ENCODE assay signal across 9 cellular contexts in genomic region chr17:73643846-73644144, GRCh38. TPM values are rescaled to one million over a fixed set of nuclear protein-coding genes. Genes with fewer than 3 reads are reported as not detected.
DNase-seq lines count a peak whose midpoint lies in the region; ATAC-seq, FAIRE-seq and TF ChIP-seq lines count a peak whose summit lies in the region.
"Had no signal": no experiment of that assay in that cellular context is flagged by ENCODE, and none has a peak within 500 bp of the region (broad histone marks: within the 10 kb centered on the region; RNA-seq: fewer than 3 reads in every experiment).

No MANE protein-coding gene starts in this region.

- H3K27me3 ChIP-seq in cardiac muscle cell (no peaks in the 10 kb centered on the region), colonic mucosa (peaks cover 31% of the 10 kb centered on the region), upper lobe of right lung (peaks cover 70% of the 10 kb centered on the region)

- intact Hi-C loops in cardiac septum (cut with DNase I): loop anchor here (2.0 kb wide), 1 partner anchor 215 kb away; no protein-coding TSS in a partner anchor
- intact Hi-C loops in colonic mucosa (cut with DNase I): no loop called here
- intact Hi-C loops in upper lobe of right lung (cut with DNase I): loop anchor here (10.0 kb wide), 1 partner anchor 311 kb away; no protein-coding TSS in a partner anchor

- peak overlapping the region; percentile 80 for H3K4me3 ChIP-seq in cardiac muscle cell
- peak overlapping the region; percentile 45 for H3K4me3 ChIP-seq in colonic mucosa
- peak overlapping the region; percentile 48 for H3K4me3 ChIP-seq in upper lobe of right lung

- TF ChIP-seq CTCF in cardiac muscle cell (IDR thresholded peaks at IDR 0.05; ENCODE audit: low read depth, low read length) (no peak), colonic mucosa (IDR thresholded peaks at IDR 0.05) (no peak), upper lobe of right lung (IDR thresholded peaks at IDR 0.05) (no peak), D721Med (IDR thresholded peaks at IDR 0.05; ENCODE audit: insufficient read depth, missing control alignments) (no peak)

- DNase-seq in cardiac muscle cell (ENCODE audit: low read depth in 1 of 2, low spot score in 1 of 2) (peak in 1 of 2 donors; percentile 42), cardiac septum (ENCODE audit: low spot score) (no peak), colonic mucosa (no peak), naive B cell (no peak), upper lobe of right lung (no peak), D721Med (ENCODE audit: insufficient read length, low spot score) (no peak), nucleus accumbens (lab: John Stamatoyannopoulos, UW) (no peak), HEK293T (ENCODE audit: extremely low spot score) (no peak)
- DNase-seq: DMS 273 treated with DMSO at 0.1 percent for 48 hours had no signal

- H3K9me3 Mint-ChIP-seq in naive B cell: no peaks in the 10 kb centered on the region

- H3K4me1 Mint-ChIP-seq in naive B cell: peaks cover 25 to 46% (median 38%) of the 10 kb centered on the region in 3 donors

- POLR2A ChIA-PET in HEK293T (lab: Yijun Ruan, JAX): interaction anchor here (1.0 to 1.4 kb wide), 3 partner anchors 20 to 307 kb away, joined by 3 to 4 read pairs (median 3); no protein-coding TSS in a partner anchor

- peaks cover 0 to 10% (median 0%) of the 10 kb centered on the region in 3 donors for H3K27me3 Mint-ChIP-seq in naive B cell

- FAIRE-seq in D721Med (lab: Jason Lieb, UNC): no peak

- H3K4me3 Mint-ChIP-seq in naive B cell: peak overlapping the region; percentile 88 to 98 (median 97)

- no peak overlapping the region for H3K9ac ChIP-seq in colonic mucosa (ENCODE audit: low read depth in 2 of 2, low read length in 2 of 2)

- CTCF ChIA-PET in HEK293T (lab: Yijun Ruan, JAX): interaction anchor here (0.6 kb wide), 1 partner anchor 559 kb away, joined by 4 read pairs; no protein-coding TSS in a partner anchor

- H3K27ac ChIP-seq in cardiac muscle cell: peak overlapping the region; percentile 82
- H3K27ac ChIP-seq in colonic mucosa: no peak overlapping the region
- H3K27ac ChIP-seq in upper lobe of right lung: no peak overlapping the region

- peaks cover 22% of the 10 kb centered on the region for H3K4me1 ChIP-seq in cardiac muscle cell (ENCODE audit: low read depth)
- peaks cover 14% of the 10 kb centered on the region for H3K4me1 ChIP-seq in colonic mucosa
- H3K4me1 ChIP-seq in upper lobe of right lung: peaks cover 18% of the 10 kb centered on the region

- H3K36me3 ChIP-seq in cardiac muscle cell: no peaks in the 10 kb centered on the region
- no peaks in the 10 kb centered on the region for H3K36me3 ChIP-seq in colonic mucosa
- no peaks in the 10 kb centered on the region for H3K36me3 ChIP-seq in upper lobe of right lung

- no peaks in the 10 kb centered on the region for H3K36me3 Mint-ChIP-seq in naive B cell

- H3K9me3 ChIP-seq in cardiac muscle cell (ENCODE audit: low read depth): no peaks in the 10 kb centered on the region
- no peaks in the 10 kb centered on the region for H3K9me3 ChIP-seq in colonic mucosa
- H3K9me3 ChIP-seq in upper lobe of right lung: no peaks in the 10 kb centered on the region

- H3K27ac Mint-ChIP-seq in naive B cell: peak overlapping the region in 4 of 6 donors; percentile 60 to 92 (median 84)

- no peak for ATAC-seq in naive B cell (ENCODE audit: low read depth in 2 of 2)
- ATAC-seq in upper lobe of right lung: no peak

TF ChIP-seq in HEK293T, 16 proteins besides CTCF, POLR2A, EP300 and RAD21:
- TF ChIP-seq FOXK2 (IDR thresholded peaks at IDR 0.05) (no peak), ELF4 (IDR thresholded peaks at IDR 0.05) (no peak), L3MBTL2 (conservative IDR thresholded peaks at IDR 0.05) (no peak), HDGF (IDR thresholded peaks at IDR 0.05; ENCODE audit: borderline replicate concordance) (no peak), LEF1 (IDR thresholded peaks at IDR 0.05; ENCODE audit: borderline replicate concordance) (no peak), SUZ12 (IDR thresholded peaks at IDR 0.05) (no peak), FOXM1 (IDR thresholded peaks at IDR 0.05; ENCODE audit: borderline replicate concordance) (no peak), NFRKB (IDR thresholded peaks at IDR 0.05) (no peak), FOXA1 (IDR thresholded peaks at IDR 0.05) (no peak), ARNT (IDR thresholded peaks at IDR 0.05) (no peak), CTBP1 (IDR thresholded peaks at IDR 0.05; ENCODE audit: borderline replicate concordance) (no peak), BHLHE40 (IDR thresholded peaks at IDR 0.05; ENCODE audit: borderline replicate concordance) (no peak)

RNA-seq across cellular contexts. Expression of gene SDK2, which starts 0.5 kb away (rescaled TPM):
- total RNA-seq in cardiac muscle cell (36.8 and 46.8 TPM in 2 replicates), cardiac septum (3.0 TPM), colonic mucosa (1 to 10 TPM in 1 of 2 donors, under 1 TPM in 1; 0.94 to 1.2 TPM), upper lobe of right lung (2.3 TPM)
- polyA plus RNA-seq in cardiac muscle cell (11.8 and 14.2 TPM in 2 replicates), naive B cell (ENCODE audit: low read depth in 6 of 6) (1 to 10 TPM in 5 of 6 donors, under 1 TPM in 1; 0.10 to 6.3 (median 1.6) TPM)
